In the genomic region with DNA sequence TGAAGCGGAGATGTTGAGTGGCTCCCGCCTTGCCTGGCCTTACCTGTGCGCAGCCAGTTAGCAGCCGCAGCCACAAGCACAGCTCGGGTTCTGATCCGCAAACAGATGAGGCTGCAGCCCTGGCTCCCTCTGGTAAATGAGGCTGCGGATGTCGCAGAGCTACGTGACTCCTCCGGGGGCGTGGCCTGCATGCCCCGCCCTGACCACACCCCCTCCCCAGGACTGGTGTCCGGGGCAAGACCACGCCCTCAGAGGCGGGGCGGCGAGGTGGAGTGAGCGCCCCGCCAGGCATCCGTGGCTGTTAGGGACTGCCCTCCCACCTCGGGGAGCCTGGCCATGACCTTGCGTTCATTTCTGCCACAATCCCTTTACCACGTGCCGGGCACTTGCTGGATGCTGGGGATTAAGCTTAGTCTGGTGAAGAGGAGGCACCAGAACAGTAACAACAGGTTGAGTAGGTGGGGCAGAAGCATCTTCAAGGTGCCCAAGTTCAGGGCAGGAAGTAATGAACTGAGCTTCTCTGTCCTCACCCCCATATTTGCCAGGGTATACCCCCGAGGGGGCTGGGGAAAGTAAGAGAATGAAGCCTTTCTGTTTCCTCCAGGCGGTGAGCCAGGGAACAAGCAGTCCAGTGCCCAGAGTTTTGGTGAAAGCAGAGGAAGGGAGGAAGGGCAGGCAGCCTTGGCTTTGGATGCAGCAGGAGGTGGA, we compare ENCODE assay signal across 8 cellular contexts. TPM values are rescaled to one million over a fixed set of nuclear protein-coding genes. Genes with fewer than 3 reads are reported as not detected.
DNase-seq lines count a peak whose midpoint lies in the region; ATAC-seq, FAIRE-seq and TF ChIP-seq lines count a peak whose summit lies in the region.

Gene ALDOC (minus strand): TSS at position 138 of the 708 bp plus-strand sequence. CDS start 1,363 bp downstream, outside the sequence.

- H3K36me3 Mint-ChIP-seq in activated T-helper 1 cell treated with anti-CD3 and anti-CD28 coated beads, Interleukin-12 subunit alpha, Interleukin-12 subunit beta, Interleukin-2, Interleukin-4 antibody, amounts not matched to agents 30 ng/mL and 10 ng/mL and 1 ng/mL, durations not matched to agents 14 hours and 24 hours and 36 hours (ENCODE audit: low read depth): peaks cover 44% of the 10 kb centered on the region
- no peaks in the 10 kb centered on the region for H3K36me3 Mint-ChIP-seq in natural killer cell

- intact Hi-C loops in activated T-helper 1 cell treated with anti-CD3 and anti-CD28 coated beads, Interleukin-12 subunit alpha, Interleukin-12 subunit beta, Interleukin-2, Interleukin-4 antibody, amounts not matched to agents 30 ng/mL and 10 ng/mL and 1 ng/mL, durations not matched to agents 14 hours and 24 hours and 36 hours (cut with micrococcal nuclease): loop anchor here (1.0 to 10.0 kb wide), 6 partner anchors 25 to 378 kb away; partner anchors contain the start of genes PHF12, PROCA1 and UNC119
- intact Hi-C loops in natural killer cell (cut with micrococcal nuclease): loop anchor here (1.0 kb wide), 1 partner anchor 22 kb away; the partner anchor contains the start of gene SPAG5

- peaks cover 79% of the 10 kb centered on the region for H3K4me1 Mint-ChIP-seq in activated T-helper 1 cell treated with anti-CD3 and anti-CD28 coated beads, Interleukin-12 subunit alpha, Interleukin-12 subunit beta, Interleukin-2, Interleukin-4 antibody, amounts not matched to agents 30 ng/mL and 10 ng/mL and 1 ng/mL, durations not matched to agents 14 hours and 24 hours and 36 hours (ENCODE audit: low read depth)
- peaks cover 26 to 29% of the 10 kb centered on the region in 2 donors for H3K4me1 Mint-ChIP-seq in natural killer cell

- no peaks in the 10 kb centered on the region for H3K27me3 Mint-ChIP-seq in activated T-helper 1 cell treated with anti-CD3 and anti-CD28 coated beads, Interleukin-12 subunit alpha, Interleukin-12 subunit beta, Interleukin-2, Interleukin-4 antibody, amounts not matched to agents 30 ng/mL and 10 ng/mL and 1 ng/mL, durations not matched to agents 14 hours and 24 hours and 36 hours (ENCODE audit: insufficient read depth)
- no peaks in the 10 kb centered on the region for H3K27me3 Mint-ChIP-seq in natural killer cell (ENCODE audit: low read depth in 2 of 2)

- H3K4me3 Mint-ChIP-seq in activated T-helper 1 cell treated with anti-CD3 and anti-CD28 coated beads, Interleukin-12 subunit alpha, Interleukin-12 subunit beta, Interleukin-2, Interleukin-4 antibody, amounts not matched to agents 30 ng/mL and 10 ng/mL and 1 ng/mL, durations not matched to agents 14 hours and 24 hours and 36 hours: peak within 1 kb of the TSS; percentile 86
- peak within 1 kb of the TSS; percentile 78 for H3K4me3 Mint-ChIP-seq in natural killer cell

- FAIRE-seq in RCC 7860 (lab: Jason Lieb, UNC): no peak

- ATAC-seq in GM21360 (IDR thresholded peaks at IDR 0.05; ENCODE audit: unreplicated experiment) (peak; percentile 75), natural killer cell (peak; percentile 99 to 100 (median 99))

- H3K27ac Mint-ChIP-seq in activated T-helper 1 cell treated with anti-CD3 and anti-CD28 coated beads, Interleukin-12 subunit alpha, Interleukin-12 subunit beta, Interleukin-2, Interleukin-4 antibody, amounts not matched to agents 30 ng/mL and 10 ng/mL and 1 ng/mL, durations not matched to agents 14 hours and 24 hours and 36 hours: peak within 1 kb of the TSS; percentile 94
- peak within 1 kb of the TSS; percentile 81 to 95 for H3K27ac Mint-ChIP-seq in natural killer cell

- no peak for TF ChIP-seq CTCF in fibroblast of mammary gland (conservative IDR thresholded peaks at IDR 0.05; ENCODE audit: control insufficient read depth, insufficient read depth, low read depth, low read length)
- TF ChIP-seq CTCF in natural killer cell (IDR thresholded peaks at IDR 0.05): no peak

- H3K9me3 Mint-ChIP-seq in activated T-helper 1 cell treated with anti-CD3 and anti-CD28 coated beads, Interleukin-12 subunit alpha, Interleukin-12 subunit beta, Interleukin-2, Interleukin-4 antibody, amounts not matched to agents 30 ng/mL and 10 ng/mL and 1 ng/mL, durations not matched to agents 14 hours and 24 hours and 36 hours: no peaks in the 10 kb centered on the region
- no peaks in the 10 kb centered on the region for H3K9me3 Mint-ChIP-seq in natural killer cell

- peak; percentile 37 for DNase-seq in COR-L47 (lab: John Stamatoyannopoulos, UW)
- peak; percentile 97 for DNase-seq in HuH-7 (ENCODE audit: low spot score)
- peak; percentile 48 for DNase-seq in RCC 7860 (ENCODE audit: low spot score)
- DNase-seq in activated T-helper 1 cell treated with anti-CD3 and anti-CD28 coated beads, Interleukin-12 subunit alpha, Interleukin-12 subunit beta, Interleukin-2, Interleukin-4 antibody, amounts not matched to agents 30 ng/mL and 10 ng/mL and 1 ng/mL, durations not matched to agents 14 hours and 24 hours and 36 hours (ENCODE audit: low spot score): peak; percentile 98
- peak; percentile 90 for DNase-seq in fibroblast of mammary gland (ENCODE audit: low read depth)
- DNase-seq in natural killer cell: peak; percentile 99
- peak; percentile 90 to 97 (median 96) for DNase-seq in stimulated activated naive CD4-positive, alpha-beta T cell (lab: John Stamatoyannopoulos, UW)

- H3K4me3 ChIP-seq in fibroblast of mammary gland (ENCODE audit: control insufficient read depth, low read depth, low read length): peak within 1 kb of the TSS; percentile 7

RNA-seq across cellular contexts. Expression of gene ALDOC, which starts in this region (rescaled TPM):
- 44.0 and 47.6 TPM in 2 replicates for total RNA-seq in activated T-helper 1 cell treated with anti-CD3 and anti-CD28 coated beads, Interleukin-12 subunit alpha, Interleukin-12 subunit beta, Interleukin-2, Interleukin-4 antibody, amounts not matched to agents 30 ng/mL and 10 ng/mL and 1 ng/mL, durations not matched to agents 14 hours and 24 hours and 36 hours
- 10 to 100 TPM; 18.2 to 25.4 (median 23.0) TPM for total RNA-seq in natural killer cell

Comparison
In these comparisons a context has a peak if more than half of its experiments do, and no peak if none do; other contexts are left out.
1. Peak in every context shown above with its lines: DNase-seq, ATAC-seq and H3K4me3 ChIP-seq.
2. DNase-seq: peak in every context shown above with its lines; median percentile 99 in natural killer cell; 98 in activated T-helper 1 cell treated with anti-CD3 and anti-CD28 coated beads, Interleukin-12 subunit alpha, Interleukin-12 subunit beta, Interleukin-2, Interleukin-4 antibody, amounts not matched to agents 30 ng/mL and 10 ng/mL and 1 ng/mL, durations not matched to agents 14 hours and 24 hours and 36 hours; 97 in HuH-7; 96 in stimulated activated naive CD4-positive, alpha-beta T cell; 90 in fibroblast of mammary gland; 48 in RCC 7860; 37 in COR-L47.